ENCODE assay signal across 2 cellular contexts in the genomic region with DNA sequence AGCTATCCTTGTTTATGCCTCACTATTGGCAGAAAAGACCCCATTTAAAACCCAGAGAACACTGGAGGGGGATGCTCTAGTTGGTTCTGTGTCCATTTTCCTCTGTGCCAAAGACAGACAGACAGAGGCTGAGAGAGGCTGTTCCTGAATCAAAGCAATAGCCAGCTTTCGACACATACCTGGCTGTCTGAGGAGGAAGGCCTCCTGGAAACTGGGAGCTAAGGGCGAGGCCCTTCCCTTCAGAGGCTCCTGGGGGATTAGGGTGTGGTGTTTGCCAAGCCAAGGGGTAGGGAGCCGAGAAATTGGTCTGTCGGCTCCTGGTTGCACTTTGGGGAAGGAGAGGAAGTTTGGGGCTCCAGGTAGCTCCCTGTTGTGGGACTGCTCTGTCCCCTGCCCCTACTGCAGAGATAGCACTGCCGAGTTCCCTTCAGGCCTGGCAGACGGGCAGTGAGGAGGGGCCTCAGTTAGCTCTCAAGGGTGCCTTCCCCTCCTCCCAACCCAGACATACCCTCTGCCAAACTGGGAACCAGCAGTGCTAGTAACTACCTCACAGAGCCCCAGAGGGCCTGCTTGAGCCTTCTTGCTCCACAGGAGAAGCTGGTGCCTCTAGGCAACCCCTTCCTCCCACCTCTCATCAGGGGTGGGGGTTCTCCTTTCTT.
TF ChIP-seq lines count a peak whose summit lies in the region.

No MANE protein-coding gene starts in this region.

TF ChIP-seq in SK-N-SH treated with all-trans-retinoic acid at 6 μM for 48 hours, 23 proteins besides CTCF, POLR2A, EP300 and RAD21:
- TF ChIP-seq ZNF8 (CRISPR knock-in tag; IDR thresholded peaks at IDR 0.05) (no peak), ZNF70 (CRISPR knock-in tag; IDR thresholded peaks at IDR 0.05) (no peak), TCF4 (CRISPR knock-in tag; IDR thresholded peaks at IDR 0.05; ENCODE audit: borderline replicate concordance) (no peak), BACH2 (CRISPR knock-in tag; IDR thresholded peaks at IDR 0.05; ENCODE audit: borderline replicate concordance) (no peak), ZFP30 (CRISPR knock-in tag; IDR thresholded peaks at IDR 0.05) (no peak), PPARA (CRISPR knock-in tag; IDR thresholded peaks at IDR 0.05; ENCODE audit: borderline replicate concordance) (no peak), ZNF565 (CRISPR knock-in tag; conservative IDR thresholded peaks at IDR 0.05; ENCODE audit: low read depth) (no peak), OSR1 (CRISPR knock-in tag; IDR thresholded peaks at IDR 0.05) (no peak), ARNTL (CRISPR knock-in tag; IDR thresholded peaks at IDR 0.05; ENCODE audit: borderline replicate concordance, low read depth) (no peak), RARB (CRISPR knock-in tag; IDR thresholded peaks at IDR 0.05) (no peak), GLIS3 (CRISPR knock-in tag; IDR thresholded peaks at IDR 0.05) (no peak), ISL1 (CRISPR knock-in tag; IDR thresholded peaks at IDR 0.05) (no peak), ESRRG (CRISPR knock-in tag; IDR thresholded peaks at IDR 0.05) (no peak)
- TF ChIP-seq, protein P1, sequence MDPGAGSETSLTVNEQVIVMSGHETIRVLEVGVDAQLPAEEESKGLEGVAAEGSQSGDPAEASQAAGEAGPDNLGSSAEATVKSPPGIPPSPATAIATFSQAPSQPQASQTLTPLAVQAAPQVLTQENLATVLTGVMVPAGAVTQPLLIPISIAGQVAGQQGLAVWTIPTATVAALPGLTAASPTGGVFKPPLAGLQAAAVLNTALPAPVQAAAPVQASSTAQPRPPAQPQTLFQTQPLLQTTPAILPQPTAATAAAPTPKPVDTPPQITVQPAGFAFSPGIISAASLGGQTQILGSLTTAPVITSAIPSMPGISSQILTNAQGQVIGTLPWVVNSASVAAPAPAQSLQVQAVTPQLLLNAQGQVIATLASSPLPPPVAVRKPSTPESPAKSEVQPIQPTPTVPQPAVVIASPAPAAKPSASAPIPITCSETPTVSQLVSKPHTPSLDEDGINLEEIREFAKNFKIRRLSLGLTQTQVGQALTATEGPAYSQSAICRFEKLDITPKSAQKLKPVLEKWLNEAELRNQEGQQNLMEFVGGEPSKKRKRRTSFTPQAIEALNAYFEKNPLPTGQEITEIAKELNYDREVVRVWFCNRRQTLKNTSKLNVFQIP (CRISPR knock-in tag; IDR thresholded peaks at IDR 0.05; ENCODE audit: borderline replicate concordance, low read depth), result no peak
- TF ChIP-seq, protein P2, sequence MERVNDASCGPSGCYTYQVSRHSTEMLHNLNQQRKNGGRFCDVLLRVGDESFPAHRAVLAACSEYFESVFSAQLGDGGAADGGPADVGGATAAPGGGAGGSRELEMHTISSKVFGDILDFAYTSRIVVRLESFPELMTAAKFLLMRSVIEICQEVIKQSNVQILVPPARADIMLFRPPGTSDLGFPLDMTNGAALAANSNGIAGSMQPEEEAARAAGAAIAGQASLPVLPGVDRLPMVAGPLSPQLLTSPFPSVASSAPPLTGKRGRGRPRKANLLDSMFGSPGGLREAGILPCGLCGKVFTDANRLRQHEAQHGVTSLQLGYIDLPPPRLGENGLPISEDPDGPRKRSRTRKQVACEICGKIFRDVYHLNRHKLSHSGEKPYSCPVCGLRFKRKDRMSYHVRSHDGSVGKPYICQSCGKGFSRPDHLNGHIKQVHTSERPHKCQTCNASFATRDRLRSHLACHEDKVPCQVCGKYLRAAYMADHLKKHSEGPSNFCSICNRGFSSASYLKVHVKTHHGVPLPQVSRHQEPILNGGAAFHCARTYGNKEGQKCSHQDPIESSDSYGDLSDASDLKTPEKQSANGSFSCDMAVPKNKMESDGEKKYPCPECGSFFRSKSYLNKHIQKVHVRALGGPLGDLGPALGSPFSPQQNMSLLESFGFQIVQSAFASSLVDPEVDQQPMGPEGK (CRISPR knock-in tag; IDR thresholded peaks at IDR 0.05; ENCODE audit: borderline replicate concordance), result no peak
- TF ChIP-seq, protein P3, sequence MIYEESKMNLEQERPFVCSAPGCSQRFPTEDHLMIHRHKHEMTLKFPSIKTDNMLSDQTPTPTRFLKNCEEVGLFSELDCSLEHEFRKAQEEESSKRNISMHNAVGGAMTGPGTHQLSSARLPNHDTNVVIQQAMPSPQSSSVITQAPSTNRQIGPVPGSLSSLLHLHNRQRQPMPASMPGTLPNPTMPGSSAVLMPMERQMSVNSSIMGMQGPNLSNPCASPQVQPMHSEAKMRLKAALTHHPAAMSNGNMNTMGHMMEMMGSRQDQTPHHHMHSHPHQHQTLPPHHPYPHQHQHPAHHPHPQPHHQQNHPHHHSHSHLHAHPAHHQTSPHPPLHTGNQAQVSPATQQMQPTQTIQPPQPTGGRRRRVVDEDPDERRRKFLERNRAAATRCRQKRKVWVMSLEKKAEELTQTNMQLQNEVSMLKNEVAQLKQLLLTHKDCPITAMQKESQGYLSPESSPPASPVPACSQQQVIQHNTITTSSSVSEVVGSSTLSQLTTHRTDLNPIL (CRISPR knock-in tag; IDR thresholded peaks at IDR 0.05; ENCODE audit: low read depth), result no peak

TF ChIP-seq in SK-N-SH, 30 proteins besides CTCF, POLR2A, EP300 and RAD21:
- TF ChIP-seq, protein P4, sequence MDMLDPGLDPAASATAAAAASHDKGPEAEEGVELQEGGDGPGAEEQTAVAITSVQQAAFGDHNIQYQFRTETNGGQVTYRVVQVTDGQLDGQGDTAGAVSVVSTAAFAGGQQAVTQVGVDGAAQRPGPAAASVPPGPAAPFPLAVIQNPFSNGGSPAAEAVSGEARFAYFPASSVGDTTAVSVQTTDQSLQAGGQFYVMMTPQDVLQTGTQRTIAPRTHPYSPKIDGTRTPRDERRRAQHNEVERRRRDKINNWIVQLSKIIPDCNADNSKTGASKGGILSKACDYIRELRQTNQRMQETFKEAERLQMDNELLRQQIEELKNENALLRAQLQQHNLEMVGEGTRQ (IDR thresholded peaks at IDR 0.05; ENCODE audit: borderline replicate concordance, low read depth, low read length), result no peak
- TF ChIP-seq SIN3A (IDR thresholded peaks at IDR 0.05; ENCODE audit: borderline replicate concordance, low read depth, low read length) (no peak), CHD2 (IDR thresholded peaks at IDR 0.05; ENCODE audit: low read length, partially characterized antibody) (no peak), TEAD4 (IDR thresholded peaks at IDR 0.05; ENCODE audit: borderline replicate concordance, insufficient read depth) (no peak), TCF12 (IDR thresholded peaks at IDR 0.05) (no peak), NRF1 (IDR thresholded peaks at IDR 0.05; ENCODE audit: low read depth, low read length) (no peak)
- TF ChIP-seq, protein P5, sequence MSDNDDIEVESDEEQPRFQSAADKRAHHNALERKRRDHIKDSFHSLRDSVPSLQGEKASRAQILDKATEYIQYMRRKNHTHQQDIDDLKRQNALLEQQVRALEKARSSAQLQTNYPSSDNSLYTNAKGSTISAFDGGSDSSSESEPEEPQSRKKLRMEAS (IDR thresholded peaks at IDR 0.05; ENCODE audit: low read depth), result no peak
- TF ChIP-seq, protein P6, sequence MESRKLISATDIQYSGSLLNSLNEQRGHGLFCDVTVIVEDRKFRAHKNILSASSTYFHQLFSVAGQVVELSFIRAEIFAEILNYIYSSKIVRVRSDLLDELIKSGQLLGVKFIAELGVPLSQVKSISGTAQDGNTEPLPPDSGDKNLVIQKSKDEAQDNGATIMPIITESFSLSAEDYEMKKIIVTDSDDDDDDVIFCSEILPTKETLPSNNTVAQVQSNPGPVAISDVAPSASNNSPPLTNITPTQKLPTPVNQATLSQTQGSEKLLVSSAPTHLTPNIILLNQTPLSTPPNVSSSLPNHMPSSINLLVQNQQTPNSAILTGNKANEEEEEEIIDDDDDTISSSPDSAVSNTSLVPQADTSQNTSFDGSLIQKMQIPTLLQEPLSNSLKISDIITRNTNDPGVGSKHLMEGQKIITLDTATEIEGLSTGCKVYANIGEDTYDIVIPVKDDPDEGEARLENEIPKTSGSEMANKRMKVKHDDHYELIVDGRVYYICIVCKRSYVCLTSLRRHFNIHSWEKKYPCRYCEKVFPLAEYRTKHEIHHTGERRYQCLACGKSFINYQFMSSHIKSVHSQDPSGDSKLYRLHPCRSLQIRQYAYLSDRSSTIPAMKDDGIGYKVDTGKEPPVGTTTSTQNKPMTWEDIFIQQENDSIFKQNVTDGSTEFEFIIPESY (IDR thresholded peaks at IDR 0.05; ENCODE audit: borderline replicate concordance, low read depth), result no peak
